9 cellular contexts compared by ENCODE assay signal in the genomic region with DNA sequence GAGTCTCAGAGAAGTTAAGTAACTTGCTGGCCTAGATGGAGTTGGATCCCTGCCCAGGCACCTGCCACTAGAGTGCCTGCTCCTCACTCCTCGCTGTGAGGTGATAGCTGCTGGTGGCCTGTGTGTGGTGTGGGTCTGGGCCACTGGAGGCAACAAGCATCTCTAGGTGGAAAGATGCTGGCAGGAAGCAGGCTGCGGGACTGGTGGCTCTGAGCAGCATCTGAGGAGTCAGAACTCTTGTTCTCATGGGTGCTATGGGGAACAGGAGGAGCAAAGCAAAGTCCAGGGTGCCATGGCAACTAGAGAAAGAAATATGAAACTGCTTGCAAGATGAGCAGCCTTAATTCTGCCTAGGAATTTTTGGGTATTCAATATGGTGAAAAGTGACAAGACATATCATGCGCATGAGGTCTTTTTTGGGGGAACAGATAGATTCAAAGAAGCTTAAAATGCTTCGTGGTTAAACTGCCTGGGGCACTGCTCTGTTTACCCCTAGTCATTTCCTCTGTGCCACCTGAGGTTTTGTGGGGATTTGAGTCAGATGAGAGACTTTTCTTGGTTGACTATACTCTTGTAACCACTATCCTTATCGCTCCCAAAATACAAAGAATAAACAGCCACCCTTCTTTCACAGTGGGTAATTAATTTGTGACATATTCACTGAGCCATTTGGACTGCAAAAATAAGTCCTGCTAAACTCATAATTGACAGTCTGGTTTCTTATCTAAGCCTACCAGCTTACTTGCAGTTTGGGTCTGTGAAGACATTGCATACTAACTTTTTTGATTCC. TPM values are rescaled to one million over a fixed set of nuclear protein-coding genes. Genes with fewer than 3 reads are reported as not detected.
DNase-seq lines count a peak whose midpoint lies in the region; ATAC-seq and TF ChIP-seq lines count a peak whose summit lies in the region.
"Had no signal": no experiment of that assay in that cellular context is flagged by ENCODE, and none has a peak within 500 bp of the region (broad histone marks: within the 10 kb centered on the region; RNA-seq: fewer than 3 reads in every experiment).

No MANE protein-coding gene starts in this region.

- H3K9me3 Mint-ChIP-seq in activated CD8-positive, alpha-beta T cell treated with anti-CD3 and anti-CD28 coated beads, Interleukin-2, amount 10 ng/mL, durations not matched to agents 7 days and 5 days (ENCODE audit: insufficient read depth): no peaks in the 10 kb centered on the region

- H3K27me3 ChIP-seq in smooth muscle cell (ENCODE audit: low read depth): peaks cover 8% of the 10 kb centered on the region
- peaks cover 12% of the 10 kb centered on the region for H3K27me3 ChIP-seq in WERI-Rb-1 (ENCODE audit: insufficient read depth, low read depth, severe bottlenecking)

- H3K4me3 Mint-ChIP-seq in activated CD8-positive, alpha-beta T cell treated with anti-CD3 and anti-CD28 coated beads, Interleukin-2, amount 10 ng/mL, durations not matched to agents 7 days and 5 days: peak overlapping the region; percentile 36
- H3K4me3 Mint-ChIP-seq: memory B cell had no signal

- no peak overlapping the region for H2AFZ ChIP-seq in smooth muscle cell (ENCODE audit: low read depth)

- H3K4me3 ChIP-seq in smooth muscle cell (no peak overlapping the region), WERI-Rb-1 (ENCODE audit: low read depth, low read length) (no peak overlapping the region)

- WGBS in smooth muscle cell (ENCODE audit: low lambda C conversion rate): 58% methylated on average over 5 of the region's 5 CpGs

- H3K27me3 Mint-ChIP-seq in activated CD8-positive, alpha-beta T cell treated with anti-CD3 and anti-CD28 coated beads, Interleukin-2, amount 10 ng/mL, durations not matched to agents 7 days and 5 days (ENCODE audit: low read depth): peaks cover 5% of the 10 kb centered on the region

- TF ChIP-seq CTCF in smooth muscle cell (IDR thresholded peaks at IDR 0.05; ENCODE audit: borderline replicate concordance, insufficient read depth, poor library complexity, severe bottlenecking) (no peak), WERI-Rb-1 (IDR thresholded peaks at IDR 0.05; ENCODE audit: low read depth, low read length) (no peak)

- CTCF ChIA-PET in activated CD8-positive, alpha-beta T cell treated with anti-CD3 and anti-CD28 coated beads, Interleukin-2, amount 10 ng/mL, durations not matched to agents 7 days and 5 days (lab: Charles Lee): interaction anchor here (0.8 to 3.5 kb wide), 11 partner anchors 9 to 348 kb away, joined by 3 to 16 read pairs (median 4); a partner anchor contains a TSS

- H3K4me2 ChIP-seq in smooth muscle cell: peak overlapping the region; percentile 23

- H3K9ac ChIP-seq in smooth muscle cell (ENCODE audit: low read depth): no peak overlapping the region

- H3K9me3 ChIP-seq in smooth muscle cell (replicated peaks; ENCODE audit: low read depth) (no peaks in the 10 kb centered on the region), WERI-Rb-1 (ENCODE audit: severe bottlenecking) (peaks cover 3% of the 10 kb centered on the region)

- H3F3A ChIP-seq in smooth muscle cell (ENCODE audit: low read depth): no peaks in the 10 kb centered on the region

- peaks cover 27% of the 10 kb centered on the region for H3K4me1 Mint-ChIP-seq in activated CD8-positive, alpha-beta T cell treated with anti-CD3 and anti-CD28 coated beads, Interleukin-2, amount 10 ng/mL, durations not matched to agents 7 days and 5 days (ENCODE audit: low read depth)

- H3K4me1 ChIP-seq in smooth muscle cell (ENCODE audit: low read depth): no peaks in the 10 kb centered on the region

- peak overlapping the region; percentile 86 for H3K27ac Mint-ChIP-seq in activated CD8-positive, alpha-beta T cell treated with anti-CD3 and anti-CD28 coated beads, Interleukin-2, amount 10 ng/mL, durations not matched to agents 7 days and 5 days
- H3K27ac Mint-ChIP-seq: memory B cell had no signal

- ATAC-seq in GM18858 (IDR thresholded peaks at IDR 0.05; ENCODE audit: unreplicated experiment) (peak; percentile 52), GM18870 (IDR thresholded peaks at IDR 0.05; ENCODE audit: unreplicated experiment) (no peak), GM21723 (IDR thresholded peaks at IDR 0.05; ENCODE audit: unreplicated experiment) (no peak)
- ATAC-seq in activated CD8-positive, alpha-beta T cell treated with anti-CD3 and anti-CD28 coated beads, Interleukin-2, amount 10 ng/mL, durations not matched to agents 7 days and 5 days: peak; percentile 93

- POLR2A ChIA-PET in activated CD8-positive, alpha-beta T cell treated with anti-CD3 and anti-CD28 coated beads, Interleukin-2, amount 10 ng/mL, durations not matched to agents 7 days and 5 days (lab: Charles Lee): interaction anchor here (0.6 to 1.3 kb wide), 3 partner anchors 10 to 372 kb away, joined by 3 to 4 read pairs (median 3); no protein-coding TSS in a partner anchor

- no peaks in the 10 kb centered on the region for H3K36me3 Mint-ChIP-seq in activated CD8-positive, alpha-beta T cell treated with anti-CD3 and anti-CD28 coated beads, Interleukin-2, amount 10 ng/mL, durations not matched to agents 7 days and 5 days (ENCODE audit: low read depth)
- H3K36me3 Mint-ChIP-seq: memory B cell had no signal

- H3K79me2 ChIP-seq in smooth muscle cell (ENCODE audit: low read depth): no peaks in the 10 kb centered on the region

- H4K20me1 ChIP-seq in smooth muscle cell (ENCODE audit: low read depth): no peaks in the 10 kb centered on the region

- DNase-seq in HT1080 (ENCODE audit: low read depth) (peak; percentile 63), smooth muscle cell (lab: John Stamatoyannopoulos, UW; ENCODE audit: unreplicated experiment) (no peak), SKM-1 (lab: John Stamatoyannopoulos, UW; ENCODE audit: unreplicated experiment) (no peak), WERI-Rb-1 (no peak)
- DNase-seq in activated CD8-positive, alpha-beta T cell treated with anti-CD3 and anti-CD28 coated beads, Interleukin-2, amount 10 ng/mL, durations not matched to agents 7 days and 5 days: peak; percentile 81

- no peaks in the 10 kb centered on the region for H3K36me3 ChIP-seq in smooth muscle cell (ENCODE audit: low read depth)
- no peaks in the 10 kb centered on the region for H3K36me3 ChIP-seq in WERI-Rb-1

- H3K27ac ChIP-seq in smooth muscle cell (ENCODE audit: low read depth): no peak overlapping the region
- H3K27ac ChIP-seq in WERI-Rb-1: no peak overlapping the region

RNA-seq across cellular contexts. Expression of a gene that starts 50.3 kb away (rescaled TPM):
- total RNA-seq in HT1080 (2014; rRNA removed; shearing (Covaris generic)): 1.5 and 2.0 TPM in 2 replicates
- polyA plus RNA-seq in HT1080 (2015; cell fraction: cytosol; rRNA removed): 1.0 and 1.1 TPM in 2 replicates
- polyA plus RNA-seq in HT1080 (2015; cell fraction: nucleus; rRNA removed): 1.2 TPM in 2 replicates
- under 1 TPM; 0.76 to 0.79 TPM for total RNA-seq in activated CD8-positive, alpha-beta T cell treated with anti-CD3 and anti-CD28 coated beads, Interleukin-2, amount 10 ng/mL, durations not matched to agents 7 days and 5 days
- total RNA-seq in smooth muscle cell: 0.22 and 1.5 TPM in 2 replicates
- 0.26 and 0.93 TPM in 2 replicates for polyA plus RNA-seq in smooth muscle cell

Comparison
In these comparisons a context has a peak if more than half of its experiments do, and no peak if none do; other contexts are left out.
1. ATAC-seq: peak in GM18858 (single experiment) and activated CD8-positive, alpha-beta T cell treated with anti-CD3 and anti-CD28 coated beads, Interleukin-2, amount 10 ng/mL, durations not matched to agents 7 days and 5 days (single experiment); none in GM18870 (single experiment) and GM21723 (single experiment).
2. DNase-seq: peak in HT1080 (single experiment) and activated CD8-positive, alpha-beta T cell treated with anti-CD3 and anti-CD28 coated beads, Interleukin-2, amount 10 ng/mL, durations not matched to agents 7 days and 5 days (single experiment); none in smooth muscle cell (single experiment), SKM-1 (single experiment) and WERI-Rb-1 (single experiment).